ENCODE assay signal across 30 cellular contexts in genomic region chr17:78434455-78435329, GRCh38. TPM values are rescaled to one million over a fixed set of nuclear protein-coding genes. Genes with fewer than 3 reads are reported as not detected.
DNase-seq lines count a peak whose midpoint lies in the region; ATAC-seq, FAIRE-seq and TF ChIP-seq lines count a peak whose summit lies in the region.
"Had no signal": no experiment of that assay in that cellular context is flagged by ENCODE, and none has a peak within 500 bp of the region (broad histone marks: within the 10 kb centered on the region; RNA-seq: fewer than 3 reads in every experiment).

No MANE protein-coding gene starts in this region.

- no peak overlapping the region for H3K9ac ChIP-seq in K562 (ENCODE audit: insufficient read depth in 1 of 2, low read depth in 2 of 2, low read length in 2 of 2)

- H3K4me1 ChIP-seq in A549 = no peaks in the 10 kb centered on the region
- H3K4me1 ChIP-seq in HEK293 (ENCODE audit: control insufficient read depth, insufficient read depth, low read length) = no peaks in the 10 kb centered on the region
- peaks cover 0 to 8% of the 10 kb centered on the region in 2 experiments; a peak in 1 of 5 replicates for H3K4me1 ChIP-seq in K562 (replicated peaks in 1 of 2; ENCODE audit: control insufficient read depth in 2 of 2, insufficient read depth in 2 of 2, low read length in 2 of 2)
- H3K4me1 ChIP-seq in right lobe of liver = peaks cover 0 to 11% (median 5%) of the 10 kb centered on the region in 4 donors
- H3K4me1 ChIP-seq in CD8-positive, alpha-beta memory T cell (ENCODE audit: insufficient read depth, low read length) = no peaks in the 10 kb centered on the region
- H3K4me1 ChIP-seq: HAP-1, Peyer's patch, SJSA1 had no signal

- TF ChIP-seq POLR2A in A549 (IDR thresholded peaks at IDR 0.05; ENCODE audit: low read length) = no peak
- no peak for TF ChIP-seq POLR2A in K562 (conservative IDR thresholded peaks at IDR 0.05)
- TF ChIP-seq POLR2A in right lobe of liver (IDR thresholded peaks at IDR 0.05) = no peak

- ATAC-seq in A549 = peak; percentile 5 to 8; a peak in 2 of 6 replicates
- ATAC-seq in K562 = peak; percentile 30; the same call in 1 of the 3 replicates
- peak in 3 of 4 donors; percentile 7 to 11 (median 9) for ATAC-seq in right lobe of liver
- ATAC-seq in effector memory CD8-positive, alpha-beta T cell (replicated peaks) = no peak
- no peak for ATAC-seq in HG03135 (IDR thresholded peaks at IDR 0.05; ENCODE audit: unreplicated experiment)
- ATAC-seq: stimulated activated naive CD8-positive, alpha-beta T cell treated with anti-CD3 and anti-CD28 coated beads, Interleukin-15, Interleukin-2, amounts not matched to agents 100 U/mL and 50 U/mL, for 24 hours had no signal

- no peak for TF ChIP-seq EP300 in A549 (IDR thresholded peaks at IDR 0.05)
- TF ChIP-seq EP300 in K562 (IDR thresholded peaks at IDR 0.05; ENCODE audit: low read length) = no peak

- no peak overlapping the region for H3K4me3 Mint-ChIP-seq in effector memory CD8-positive, alpha-beta T cell
- no peak overlapping the region for H3K4me3 Mint-ChIP-seq in CD8-positive, alpha-beta memory T cell
- H3K4me3 Mint-ChIP-seq: activated CD4-positive, alpha-beta memory T cell treated with anti-CD3 and anti-CD28 coated beads for 36 hours; activated naive CD4-positive, alpha-beta T cell treated with anti-CD3 and anti-CD28 coated beads, Interleukin-2, amount 50 U/mL, for 24 hours; B cell; T-helper 1 cell treated with Interleukin-12 subunit alpha and Interleukin-12 subunit beta and Interleukin-4 antibody, amounts not matched to agents 30 μg/mL and 1 μg/mL, for 36 hours had no signal

- FAIRE-seq in A549 (lab: Jason Lieb, UNC) (no peak), K562 (lab: Jason Lieb, UNC) (no peak)

- H3K36me3 Mint-ChIP-seq in effector memory CD8-positive, alpha-beta T cell (ENCODE audit: insufficient read depth) = peaks cover 21% of the 10 kb centered on the region
- H3K36me3 Mint-ChIP-seq in CD8-positive, alpha-beta memory T cell = peaks cover 0 to 7% (median 2%) of the 10 kb centered on the region in 3 donors
- H3K36me3 Mint-ChIP-seq: activated naive CD4-positive, alpha-beta T cell treated with anti-CD3 and anti-CD28 coated beads, Interleukin-2, amount 50 U/mL, for 24 hours had no signal

- CTCF ChIA-PET in A549 (lab: Yijun Ruan, JAX) (interaction anchor here (0.9 to 5.1 kb wide), 5 partner anchors 10 to 274 kb away, joined by 3 to 67 read pairs (median 3); no protein-coding TSS in a partner anchor), HEK293 (lab: Yijun Ruan, JAX) (interaction anchor here (0.6 to 3.5 kb wide), 2 partner anchors 11 to 12 kb away, joined by 3 to 17 read pairs; no protein-coding TSS in a partner anchor), K562 (lab: Yijun Ruan, JAX; ENCODE audit: low intra/inter-chr PET ratio) (interaction anchor here (0.6 kb wide), 1 partner anchor 417 kb away, joined by 4 read pairs; no protein-coding TSS in a partner anchor)
- CTCF ChIA-PET in CD8-positive, alpha-beta memory T cell (lab: Charles Lee) = no interaction called here

- H3K9me3 Mint-ChIP-seq in effector memory CD8-positive, alpha-beta T cell = peaks cover 0 to 2% of the 10 kb centered on the region in 2 donors
- no peaks in the 10 kb centered on the region for H3K9me3 Mint-ChIP-seq in CD8-positive, alpha-beta memory T cell
- H3K9me3 Mint-ChIP-seq: activated CD4-positive, alpha-beta memory T cell treated with anti-CD3 and anti-CD28 coated beads for 36 hours; activated naive CD4-positive, alpha-beta T cell treated with anti-CD3 and anti-CD28 coated beads, Interleukin-2, amount 50 U/mL, for 24 hours; activated T-helper 2 cell treated with anti-CD3 and anti-CD28 coated beads, Interferon-gamma antibody, Interleukin-2, Interleukin-4, amounts not matched to agents 10 μg/mL and 5 μg/mL and 100 μg/mL, durations not matched to agents 14 hours and 24 hours and 36 hours; T-helper 1 cell treated with Interleukin-12 subunit alpha and Interleukin-12 subunit beta and Interleukin-4 antibody, amounts not matched to agents 30 μg/mL and 1 μg/mL, for 36 hours had no signal

- H3K9me3 ChIP-seq in A549 = no peaks in the 10 kb centered on the region
- H3K9me3 ChIP-seq in HEK293 (ENCODE audit: control insufficient read depth, insufficient read depth, low read depth, low read length) = no peaks in the 10 kb centered on the region
- H3K9me3 ChIP-seq in K562 (replicated peaks; ENCODE audit: control insufficient read depth, insufficient read depth, low read depth, low read length) = no peaks in the 10 kb centered on the region
- H3K9me3 ChIP-seq in right lobe of liver = no peaks in the 10 kb centered on the region
- H3K9me3 ChIP-seq in CD8-positive, alpha-beta memory T cell (ENCODE audit: low read length) = no peaks in the 10 kb centered on the region
- H3K9me3 ChIP-seq: esophagus squamous epithelium, HAP-1, MG63, Peyer's patch, SJSA1 had no signal

- POLR2A ChIA-PET in A549 (lab: Yijun Ruan, JAX) (no interaction called here), HEK293 (lab: Yijun Ruan, JAX) (no interaction called here), K562 (lab: Yijun Ruan, JAX) (interaction anchor here (0.6 to 1.1 kb wide), 2 partner anchors 10 to 25 kb away, joined by 4 read pairs; no protein-coding TSS in a partner anchor)
- POLR2A ChIA-PET in CD8-positive, alpha-beta memory T cell (lab: Charles Lee) = no interaction called here

- TF ChIP-seq CTCF in A549 (IDR thresholded peaks at IDR 0.05) (no peak), HEK293 (tag by site-specific recombination; IDR thresholded peaks at IDR 0.05) (no peak), K562 (IDR thresholded peaks at IDR 0.05 in 2 of 3, conservative IDR thresholded peaks at IDR 0.05 in 1 of 3; ENCODE audit: insufficient read depth in 2 of 3, low read depth in 1 of 3, low read length in 3 of 3) (no peak), right lobe of liver (IDR thresholded peaks at IDR 0.05) (no peak)

- H3K27me3 ChIP-seq in K562 (ENCODE audit: control insufficient read depth in 2 of 2, insufficient read depth in 2 of 2, low read length in 2 of 2) = peaks cover 0 to 23% of the 10 kb centered on the region in 2 experiments; a peak in 2 of 5 replicates
- no peaks in the 10 kb centered on the region for H3K27me3 ChIP-seq in right lobe of liver
- no peaks in the 10 kb centered on the region for H3K27me3 ChIP-seq in CD8-positive, alpha-beta memory T cell (ENCODE audit: insufficient read depth, low read length, poor library complexity, severe bottlenecking)
- H3K27me3 ChIP-seq: MG63, Peyer's patch, SJSA1 had no signal

- H2AFZ ChIP-seq in K562 (ENCODE audit: low read depth, low read length) = no peak overlapping the region

- no peaks in the 10 kb centered on the region for H3K27me3 Mint-ChIP-seq in effector memory CD8-positive, alpha-beta T cell
- peaks cover 0 to 4% of the 10 kb centered on the region in 2 donors for H3K27me3 Mint-ChIP-seq in CD8-positive, alpha-beta memory T cell
- H3K27me3 Mint-ChIP-seq: activated CD4-positive, alpha-beta memory T cell treated with anti-CD3 and anti-CD28 coated beads for 36 hours; activated naive CD4-positive, alpha-beta T cell treated with anti-CD3 and anti-CD28 coated beads, Interleukin-2, amount 50 U/mL, for 24 hours had no signal

- 73% methylated on average over 18 of the region's 18 CpGs for WGBS in A549 (ENCODE audit: missing lambda C conversion rate)
- 9% methylated on average over 18 of the region's 18 CpGs for WGBS in K562 (ENCODE audit: insufficient coverage, low coverage, missing lambda C conversion rate)
- WGBS in right lobe of liver (ENCODE audit: insufficient coverage, low coverage, low lambda C conversion rate, missing lambda C conversion rate) = 29% methylated on average over 9 of the region's 18 CpGs

- H3K4me2 ChIP-seq in A549 (no peak overlapping the region), K562 (ENCODE audit: insufficient read depth, low read length) (no peak overlapping the region)

- H3K4me1 Mint-ChIP-seq in effector memory CD8-positive, alpha-beta T cell (ENCODE audit: low read depth in 2 of 2) = peaks cover 5 to 8% of the 10 kb centered on the region in 2 donors
- no peaks in the 10 kb centered on the region for H3K4me1 Mint-ChIP-seq in CD8-positive, alpha-beta memory T cell
- H3K4me1 Mint-ChIP-seq: activated naive CD4-positive, alpha-beta T cell treated with anti-CD3 and anti-CD28 coated beads, Interleukin-2, amount 50 U/mL, for 24 hours had no signal

- no peak for TF ChIP-seq RAD21 in A549 (conservative IDR thresholded peaks at IDR 0.05 in 1 of 2, IDR thresholded peaks at IDR 0.05 in 1 of 2)
- no peak for TF ChIP-seq RAD21 in K562 (CRISPR knock-in tag; conservative IDR thresholded peaks at IDR 0.05 in 1 of 2, IDR thresholded peaks at IDR 0.05 in 1 of 2)

- H3K79me2 ChIP-seq in K562 (ENCODE audit: control insufficient read depth, insufficient read depth, low read length) = no peaks in the 10 kb centered on the region

- H3K27ac ChIP-seq in A549 (0 out of 6 replicates have a peak overlapping the region, but pooled peaks of 1 of the 2 experiments have one; percentile 9), HEK293 (ENCODE audit: extremely low read depth, low read depth, low read length) (no peak overlapping the region), K562 (ENCODE audit: extremely low read depth, low read depth, low read length) (no peak overlapping the region), right lobe of liver (no peak overlapping the region)
- H3K27ac ChIP-seq in CD8-positive, alpha-beta memory T cell (ENCODE audit: low read depth, low read length) = no peak overlapping the region
- H3K27ac ChIP-seq: esophagus squamous epithelium, Peyer's patch, SJSA1 had no signal

- DNase-seq in A549 (ENCODE audit: low read depth in 1 of 2, low spot score in 1 of 2) (no peak), K562 (ENCODE audit: extremely low read depth in 1 of 4, low spot score in 3 of 4) (no peak), right lobe of liver (peak in 2 of 3 donors; percentile 21 to 48)
- DNase-seq in stimulated activated naive CD4-positive, alpha-beta T cell treated with Interleukin-2 at 50 U/mL for 16 hours (lab: John Stamatoyannopoulos, UW) = no peak
- DNase-seq in effector memory CD8-positive, alpha-beta T cell = no peak
- DNase-seq in CD8-positive, alpha-beta memory T cell = no peak
- DNase-seq: activated CD4-positive, alpha-beta memory T cell treated with anti-CD3 and anti-CD28 coated beads for 36 hours; activated CD4-positive, CD25-positive, alpha-beta regulatory T cell treated with anti-CD3 and anti-CD28 coated beads, Interleukin-2, amount 50 U/mL, for 72 hours; activated CD8-positive, alpha-beta memory T cell treated with anti-CD3 and anti-CD28 coated beads, Interleukin-2, amount 50 U/mL, for 4 hours; anterior cingulate cortex; COR-L47; cortex of kidney; DMS79; esophagus squamous epithelium; foreskin melanocyte; GDM1; KG1; mesendoderm; MG63; NCI-H2081 treated with DMSO at 0.1 percent for 48 hours; Peyer's patch; stimulated activated naive CD8-positive, alpha-beta T cell treated with anti-CD3 and anti-CD28 coated beads, Interleukin-15, Interleukin-2, amounts not matched to agents 100 U/mL and 50 U/mL, for 24 hours had no signal

- intact Hi-C loops in K562 (cut with micrococcal nuclease) = no loop called here
- intact Hi-C loops in right lobe of liver (cut with DNase I) = no loop called here

- no TSS peak for BruUV-seq in K562 (replicated peaks; lab: Mats Ljungman, UMichigan)

- no peak overlapping the region for H3K4me3 ChIP-seq in A549
- no peak overlapping the region for H3K4me3 ChIP-seq in HEK293 (ENCODE audit: low read depth, low read length)
- no peak overlapping the region for H3K4me3 ChIP-seq in K562
- no peak overlapping the region for H3K4me3 ChIP-seq in right lobe of liver
- H3K4me3 ChIP-seq in CD8-positive, alpha-beta memory T cell (ENCODE audit: low read length) = no peak overlapping the region
- H3K4me3 ChIP-seq: esophagus squamous epithelium, HAP-1, MG63, Peyer's patch, SJSA1 had no signal

- peaks cover 0 to 5% of the 10 kb centered on the region in 2 experiments; a peak in 1 of 3 replicates for H3K36me3 ChIP-seq in HEK293 (ENCODE audit: control insufficient read depth in 2 of 2, insufficient read depth in 1 of 2, low read length in 2 of 2)
- H3K36me3 ChIP-seq in K562 (ENCODE audit: control insufficient read depth, insufficient read depth, low read length) = no peaks in the 10 kb centered on the region
- H3K36me3 ChIP-seq in right lobe of liver = no peaks in the 10 kb centered on the region
- H3K36me3 ChIP-seq in CD8-positive, alpha-beta memory T cell (ENCODE audit: insufficient read depth, low read length) = no peaks in the 10 kb centered on the region
- H3K36me3 ChIP-seq: HAP-1, MG63, Peyer's patch had no signal

- 0 out of 2 replicates have a peak, but pooled peaks cover 4% of the 10 kb centered on the region for H4K20me1 ChIP-seq in K562 (replicated peaks; ENCODE audit: control insufficient read depth, insufficient read depth, low read length)

- in situ Hi-C loops in K562 (cut with MboI) = no loop called here

- H3K9me1 ChIP-seq in K562 (ENCODE audit: control insufficient read depth, insufficient read depth, low read length) = no peaks in the 10 kb centered on the region

- peak overlapping the region in 1 of 2 donors; percentile 51 for H3K27ac Mint-ChIP-seq in effector memory CD8-positive, alpha-beta T cell
- no peak overlapping the region for H3K27ac Mint-ChIP-seq in CD8-positive, alpha-beta memory T cell
- H3K27ac Mint-ChIP-seq: activated CD4-positive, alpha-beta memory T cell treated with anti-CD3 and anti-CD28 coated beads for 36 hours; activated naive CD4-positive, alpha-beta T cell treated with anti-CD3 and anti-CD28 coated beads, Interleukin-2, amount 50 U/mL, for 24 hours; activated T-helper 2 cell treated with anti-CD3 and anti-CD28 coated beads, Interferon-gamma antibody, Interleukin-2, Interleukin-4, amounts not matched to agents 10 μg/mL and 5 μg/mL and 100 μg/mL, durations not matched to agents 14 hours and 24 hours and 36 hours; B cell; T-helper 1 cell treated with Interleukin-12 subunit alpha and Interleukin-12 subunit beta and Interleukin-4 antibody, amounts not matched to agents 30 μg/mL and 1 μg/mL, for 36 hours had no signal

RNA-seq across cellular contexts. Expression of gene PGS1, which starts 56.2 kb away (rescaled TPM):
- 29.5 and 29.6 TPM in 2 replicates for polyA plus RNA-seq in A549 (2011; rRNA removed)
- polyA plus RNA-seq in A549 (2012; cell fraction: cytosol; rRNA removed) = 41.5 and 50.7 TPM in 2 replicates
- polyA plus RNA-seq in A549 (2012; cell fraction: nucleus; rRNA removed) = 111 and 113 TPM in 2 replicates
- 23.4 to 27.0 TPM (median 23.7 TPM) in 3 replicates for polyA plus RNA-seq in A549 (2017; fragmentation: RNase III; extraction: RNeasy Plus Mini Kit Qiagen cat#74134 plus additional on column Dnase treatment)
- polyA minus RNA-seq in A549 (2011; rRNA and poly(A)+ RNA removed) = 40.0 and 45.8 TPM in 2 replicates
- total RNA-seq in K562 (2011; cell fraction: chromatin; rRNA removed; ENCODE audit: low replicate concordance) = 72.8 and 169 TPM in 2 replicates
- 88.1 and 96.7 TPM in 2 replicates for total RNA-seq in K562 (2011; cell fraction: nucleolus; rRNA removed)
- 70.5 and 71.8 TPM in 2 replicates for total RNA-seq in K562 (2011; cell fraction: nucleoplasm; rRNA removed)
- 24.0 and 33.4 TPM in 2 replicates for total RNA-seq in K562 (2014; rRNA removed)
- total RNA-seq in K562 (2014; rRNA removed; fragmentation: Illumina TruSeq; extraction: Trizol) = 10.7 and 14.0 TPM in 2 replicates
- total RNA-seq in K562 (2015; rRNA removed; fragmentation: Illumina TruSeq; extraction: Trizol) = 16.9 and 20.3 TPM in 2 replicates
- 33.5 and 38.4 TPM in 2 replicates for total RNA-seq in K562 (2021)
- 39.4 and 43.6 TPM in 2 replicates for polyA plus RNA-seq in K562 (2011; rRNA removed)
- polyA plus RNA-seq in K562 (2011; cell fraction: cytosol; rRNA removed) = 36.4 and 45.7 TPM in 2 replicates
- 113 and 149 TPM in 2 replicates for polyA plus RNA-seq in K562 (2011; cell fraction: nucleus; rRNA removed)
- polyA plus RNA-seq in K562 (2012) = 24.6 and 37.9 TPM in 2 replicates
- polyA plus RNA-seq in K562 (2014; fragmentation: Illumina TruSeq; extraction: Trizol) = 22.3 and 27.0 TPM in 2 replicates
- polyA plus RNA-seq in K562 (2014; fragmentation: Nextera tagmentation; extraction: Ambion mirVana) = 1 to 10 TPM; 1.3 to 1.8 TPM
- polyA plus RNA-seq in K562 (2014; rRNA removed) = 29.7 and 36.0 TPM in 2 replicates
- 23.3 and 26.9 TPM in 2 replicates for polyA minus RNA-seq in K562 (2011; rRNA and poly(A)+ RNA removed)
- polyA minus RNA-seq in K562 (2011; cell fraction: cytosol; rRNA and poly(A)+ RNA removed) = 30.8 and 30.9 TPM in 2 replicates
- polyA minus RNA-seq in K562 (2011; cell fraction: nucleus; rRNA and poly(A)+ RNA removed) = 40.8 and 57.1 TPM in 2 replicates
- total RNA-seq in right lobe of liver = 10 to 100 TPM in 5 of 6 experiments, 1 to 10 TPM in 1; 8.8 to 17.5 (median 13.4) TPM
- total RNA-seq in CD8-positive, alpha-beta memory T cell = 10 to 100 TPM; 48.2 to 51.5 TPM
- polyA plus RNA-seq in CD8-positive, alpha-beta memory T cell = 31.5 TPM

Comparison
In these comparisons a context has a peak if more than half of its experiments do, and no peak if none do; other contexts are left out.
1. ATAC-seq: peak in A549 (2 of 2), K562 (single experiment) and right lobe of liver (3 of 4); none in effector memory CD8-positive, alpha-beta T cell (single experiment) and HG03135 (single experiment).
2. DNase-seq: peak in right lobe of liver (2 of 3); none in A549 (0 of 2), K562 (0 of 4), stimulated activated naive CD4-positive, alpha-beta T cell treated with Interleukin-2 at 50 U/mL for 16 hours (single experiment), effector memory CD8-positive, alpha-beta T cell (0 of 3) and CD8-positive, alpha-beta memory T cell (0 of 5).